19 cellular contexts compared by ENCODE assay signal in the genomic region with DNA sequence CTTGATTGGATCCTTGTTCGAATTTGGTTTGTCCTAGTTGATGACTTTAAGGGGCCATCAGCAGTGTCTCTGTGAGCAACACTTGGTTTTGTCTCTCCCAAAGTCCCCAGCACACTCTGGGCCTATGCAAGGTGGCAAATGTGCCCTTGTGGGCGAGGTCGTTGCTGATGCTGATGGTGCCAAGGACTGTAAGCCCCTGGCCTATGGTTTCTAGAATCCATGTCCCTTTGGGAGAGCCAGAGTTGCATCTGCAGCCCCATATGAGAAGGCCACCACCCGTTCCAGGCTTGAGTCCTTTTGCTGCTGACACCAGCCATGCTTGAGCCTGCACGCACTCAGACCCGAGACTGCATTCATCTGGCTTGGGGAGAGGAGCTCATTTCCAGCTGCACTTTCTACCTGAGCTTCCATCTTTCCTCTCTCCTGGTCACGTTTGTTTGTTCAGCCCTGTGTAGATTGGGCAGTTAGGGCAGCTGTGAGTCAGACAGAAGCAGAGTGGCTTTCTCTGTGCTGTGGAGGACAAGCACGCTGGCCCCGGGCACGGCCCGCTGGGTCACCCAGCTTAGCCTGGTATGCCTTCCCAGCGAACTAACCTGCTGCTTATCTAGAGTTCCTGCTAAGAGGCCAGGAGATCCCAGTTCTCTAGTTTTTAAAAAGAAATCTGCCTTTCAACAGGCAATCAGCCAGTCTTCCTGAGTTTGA. TPM values are rescaled to one million over a fixed set of nuclear protein-coding genes. Genes with fewer than 3 reads are reported as not detected.
"Had no signal": no experiment of that assay in that cellular context is flagged by ENCODE, and none has a peak within 500 bp of the region (broad histone marks: within the 10 kb centered on the region; RNA-seq: fewer than 3 reads in every experiment).

No MANE protein-coding gene starts in this region.

- H3K9me3 ChIP-seq: ascending aorta, mucosa of descending colon, psoas muscle, vagina had no signal

- H3K4me1 ChIP-seq: ascending aorta, gastroesophageal sphincter, heart left ventricle, psoas muscle, vagina had no signal

- H3K36me3 ChIP-seq: ascending aorta, gastroesophageal sphincter, heart left ventricle, vagina had no signal

- H3K27me3 ChIP-seq: ascending aorta, vagina had no signal

- ATAC-seq: activated CD4-positive, alpha-beta T cell treated with anti-CD3 and anti-CD28 coated beads for 36 hours; esophagus mucosa; gastroesophageal sphincter; heart left ventricle; mucosa of descending colon; psoas muscle; right cardiac atrium; stimulated activated naive CD8-positive, alpha-beta T cell treated with anti-CD3 and anti-CD28 coated beads, Interleukin-15, amount 100 ng/mL, for 72 hours had no signal

- H3K27ac ChIP-seq: ascending aorta, gastroesophageal sphincter, heart left ventricle, psoas muscle, skin epidermis, vagina had no signal

- DNase-seq: activated CD4-positive, alpha-beta memory T cell treated with anti-CD3 and anti-CD28 coated beads, Interleukin-2, amount 10 ng/mL, durations not matched to agents 7 days and 5 days; activated CD4-positive, alpha-beta T cell treated with anti-CD3 and anti-CD28 coated beads for 36 hours; activated T-cell treated with anti-CD3 and anti-CD28 coated beads, Interleukin-2, amount 50 U/mL, for 24 hours; cortex of kidney; heart left ventricle; kidney glomerular epithelial cell; mucosa of descending colon; naive B cell; psoas muscle; right cardiac atrium; stimulated activated naive CD8-positive, alpha-beta T cell treated with anti-CD3 and anti-CD28 coated beads, Interleukin-15, amount 100 ng/mL, for 72 hours; trophoblast cell had no signal

- H3K4me3 ChIP-seq: ascending aorta, gastroesophageal sphincter, heart left ventricle, mucosa of descending colon, psoas muscle, skin epidermis, vagina had no signal

RNA-seq across cellular contexts. Expression of gene CSF3R, which starts 52.1 kb away (rescaled TPM):
- total RNA-seq: neural crest cell, osteoblast had no signal
